ENCODE assay signal across 1 cellular context in the genomic region with DNA sequence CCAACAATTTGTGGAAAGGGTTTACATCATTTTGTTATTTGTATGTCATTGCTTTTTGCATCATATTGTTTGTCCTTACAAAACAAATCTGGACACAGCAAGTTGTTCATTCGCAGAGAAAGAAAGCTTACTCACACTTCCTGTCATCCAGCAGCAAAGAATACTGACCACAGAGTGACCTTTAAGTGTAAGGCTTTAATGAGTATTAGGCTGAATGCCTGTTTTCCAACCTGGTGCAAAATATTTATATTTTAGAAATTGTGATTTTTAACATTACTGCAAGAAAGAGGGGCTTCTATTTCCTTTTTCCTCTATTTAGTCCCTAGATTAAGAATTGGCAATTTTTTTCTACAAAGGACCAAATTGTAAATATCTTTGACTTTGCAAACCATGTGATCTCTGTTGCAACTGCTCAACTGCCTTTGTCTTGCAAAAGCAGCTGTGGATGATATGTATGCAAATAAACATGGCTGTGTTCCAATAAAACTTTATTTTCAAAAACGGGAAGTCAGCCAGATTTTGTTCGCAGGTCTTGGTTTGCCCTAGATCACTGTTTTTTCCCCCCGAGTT.
TF ChIP-seq lines count a peak whose summit lies in the region.

No MANE protein-coding gene starts in this region.

TF ChIP-seq in H1, 55 proteins besides CTCF, POLR2A, EP300 and RAD21:
- no peak for TF ChIP-seq BACH1 (IDR thresholded peaks at IDR 0.05; ENCODE audit: low read length)
- no peak for TF ChIP-seq ASH2L (IDR thresholded peaks at IDR 0.05; ENCODE audit: low read length)
- TF ChIP-seq EZH2 (IDR thresholded peaks at IDR 0.05; ENCODE audit: low read depth, low read length, severe bottlenecking) = no peak
- TF ChIP-seq SIN3A (conservative IDR thresholded peaks at IDR 0.05 in 1 of 2, IDR thresholded peaks at IDR 0.05 in 1 of 2; ENCODE audit: low read depth in 1 of 2, low read length in 2 of 2) = no peak
- no peak for TF ChIP-seq KDM5A (IDR thresholded peaks at IDR 0.05; ENCODE audit: low read length)
- no peak for TF ChIP-seq CTBP2 (IDR thresholded peaks at IDR 0.05; ENCODE audit: borderline replicate concordance, insufficient read depth, insufficient read length, low read length)
